Comparison of ENCODE assay signal across 10 cellular contexts in genomic region chr1:151009674-151010345, GRCh38. TPM values are rescaled to one million over a fixed set of nuclear protein-coding genes. Genes with fewer than 3 reads are reported as not detected.
A peak's percentile ranks its signal among the peaks of the same experiment; 100 is the strongest.
DNase-seq lines count a peak whose midpoint lies in the region; ATAC-seq and TF ChIP-seq lines count a peak whose summit lies in the region.
"Had no signal": no experiment of that assay in that cellular context is flagged by ENCODE, and none has a peak within 500 bp of the region (broad histone marks: within the 10 kb centered on the region; RNA-seq: fewer than 3 reads in every experiment).

No MANE protein-coding gene starts in this region.

- no peak for DNase-seq in activated T-cell treated with anti-CD3 and anti-CD28 coated beads, Interleukin-2, amount 50 U/mL, for 4 hours
- DNase-seq in activated T-cell treated with anti-CD3 and anti-CD28 coated beads for 4 hours = no peak
- no peak for DNase-seq in activated CD8-positive, alpha-beta T cell treated with anti-CD3 and anti-CD28 coated beads, Interleukin-2, amount 10 ng/mL, durations not matched to agents 7 days and 5 days
- DNase-seq in immature natural killer cell = no peak
- DNase-seq in thyroid gland = no peak
- DNase-seq: BE2C; stimulated activated CD4-positive, alpha-beta T cell treated with anti-CD3 and anti-CD28 coated beads, Interleukin-2, amount 100 ng/mL, for 48 hours had no signal

- peaks cover 3% of the 10 kb centered on the region for H3K36me3 Mint-ChIP-seq in activated T-cell treated with anti-CD3 and anti-CD28 coated beads, Interleukin-2, amount 50 U/mL, for 4 hours (ENCODE audit: insufficient read depth)
- peaks cover 3% of the 10 kb centered on the region for H3K36me3 Mint-ChIP-seq in activated CD8-positive, alpha-beta T cell treated with anti-CD3 and anti-CD28 coated beads, Interleukin-2, amount 10 ng/mL, durations not matched to agents 7 days and 5 days (ENCODE audit: low read depth)
- peaks cover 4 to 8% (median 5%) of the 10 kb centered on the region in 3 donors for H3K36me3 Mint-ChIP-seq in immature natural killer cell

- no peak for ATAC-seq in activated T-cell treated with anti-CD3 and anti-CD28 coated beads, Interleukin-2, amount 50 U/mL, for 4 hours
- no peak for ATAC-seq in activated CD8-positive, alpha-beta T cell treated with anti-CD3 and anti-CD28 coated beads, Interleukin-2, amount 10 ng/mL, durations not matched to agents 7 days and 5 days
- no peak for ATAC-seq in HG03460 (IDR thresholded peaks at IDR 0.05; ENCODE audit: unreplicated experiment)
- no peak for ATAC-seq in HG03097 (IDR thresholded peaks at IDR 0.05; ENCODE audit: low FRiP score, unreplicated experiment)
- no peak for ATAC-seq in HG03521 (IDR thresholded peaks at IDR 0.05; ENCODE audit: unreplicated experiment)

- no peaks in the 10 kb centered on the region for H3K9me3 ChIP-seq in thyroid gland
- H3K9me3 ChIP-seq: BE2C had no signal

- H3K4me1 Mint-ChIP-seq in activated T-cell treated with anti-CD3 and anti-CD28 coated beads, Interleukin-2, amount 50 U/mL, for 4 hours (ENCODE audit: low read depth) = peaks cover 69% of the 10 kb centered on the region
- H3K4me1 Mint-ChIP-seq in activated CD8-positive, alpha-beta T cell treated with anti-CD3 and anti-CD28 coated beads, Interleukin-2, amount 10 ng/mL, durations not matched to agents 7 days and 5 days (ENCODE audit: low read depth) = peaks cover 63% of the 10 kb centered on the region
- H3K4me1 Mint-ChIP-seq in immature natural killer cell = peaks cover 62 to 74% of the 10 kb centered on the region in 2 donors

- H3K4me1 ChIP-seq in thyroid gland = peaks cover 62 to 63% of the 10 kb centered on the region in 2 donors
- H3K4me1 ChIP-seq: BE2C had no signal

- no peaks in the 10 kb centered on the region for H3K36me3 ChIP-seq in thyroid gland
- H3K36me3 ChIP-seq: BE2C had no signal

- H3K27me3 Mint-ChIP-seq in activated T-cell treated with anti-CD3 and anti-CD28 coated beads, Interleukin-2, amount 50 U/mL, for 4 hours (ENCODE audit: low read depth) = no peaks in the 10 kb centered on the region
- H3K27me3 Mint-ChIP-seq in activated CD8-positive, alpha-beta T cell treated with anti-CD3 and anti-CD28 coated beads, Interleukin-2, amount 10 ng/mL, durations not matched to agents 7 days and 5 days (ENCODE audit: low read depth) = no peaks in the 10 kb centered on the region
- H3K27me3 Mint-ChIP-seq in immature natural killer cell (ENCODE audit: low read depth in 3 of 3) = peaks cover 12 to 14% (median 13%) of the 10 kb centered on the region in 3 donors

- POLR2A ChIA-PET in activated CD8-positive, alpha-beta T cell treated with anti-CD3 and anti-CD28 coated beads, Interleukin-2, amount 10 ng/mL, durations not matched to agents 7 days and 5 days (lab: Charles Lee) = no interaction called here

- no peak for TF ChIP-seq CTCF in thyroid gland (IDR thresholded peaks at IDR 0.05)

- 92 to 94% methylated on average over 8 of the region's 8 CpGs for WGBS in thyroid gland, 2 donors

- CTCF ChIA-PET in activated CD8-positive, alpha-beta T cell treated with anti-CD3 and anti-CD28 coated beads, Interleukin-2, amount 10 ng/mL, durations not matched to agents 7 days and 5 days (lab: Charles Lee) = interaction anchor here (1.0 to 1.5 kb wide), 4 partner anchors 14 to 38 kb away, joined by 3 to 4 read pairs (median 4); partner anchors contain the start of gene C1orf56

- peak overlapping the region; percentile 98 for H3K4me3 Mint-ChIP-seq in activated T-cell treated with anti-CD3 and anti-CD28 coated beads, Interleukin-2, amount 50 U/mL, for 4 hours
- H3K4me3 Mint-ChIP-seq in activated CD8-positive, alpha-beta T cell treated with anti-CD3 and anti-CD28 coated beads, Interleukin-2, amount 10 ng/mL, durations not matched to agents 7 days and 5 days = peak overlapping the region; percentile 98
- peak overlapping the region; percentile 94 to 96 (median 95) for H3K4me3 Mint-ChIP-seq in immature natural killer cell

- no peak overlapping the region for H3K27ac Mint-ChIP-seq in activated CD8-positive, alpha-beta T cell treated with anti-CD3 and anti-CD28 coated beads, Interleukin-2, amount 10 ng/mL, durations not matched to agents 7 days and 5 days
- peak overlapping the region; percentile 95 to 100 (median 98) for H3K27ac Mint-ChIP-seq in immature natural killer cell

- intact Hi-C loops in thyroid gland (cut with DNase I) = loop anchor here (5.0 kb wide), 1 partner anchor 47 kb away; the partner anchor contains the start of gene CDC42SE1

- no peak overlapping the region for H3K4me3 ChIP-seq in thyroid gland (replicated peaks in 1 of 3)

- H3K9me3 Mint-ChIP-seq in activated T-cell treated with anti-CD3 and anti-CD28 coated beads, Interleukin-2, amount 50 U/mL, for 4 hours = no peaks in the 10 kb centered on the region
- H3K9me3 Mint-ChIP-seq in activated CD8-positive, alpha-beta T cell treated with anti-CD3 and anti-CD28 coated beads, Interleukin-2, amount 10 ng/mL, durations not matched to agents 7 days and 5 days (ENCODE audit: insufficient read depth) = no peaks in the 10 kb centered on the region
- H3K9me3 Mint-ChIP-seq in immature natural killer cell = no peaks in the 10 kb centered on the region

- TF ChIP-seq POLR2A in thyroid gland (IDR thresholded peaks at IDR 0.05) = no peak

- peak overlapping the region; percentile 92 to 98 (median 96) for H3K27ac ChIP-seq in thyroid gland

- H3K27me3 ChIP-seq in thyroid gland = no peaks in the 10 kb centered on the region
- H3K27me3 ChIP-seq: BE2C had no signal

RNA-seq across cellular contexts. Expression of gene PRUNE1, which starts 1.6 kb away (rescaled TPM):
- total RNA-seq in activated T-cell treated with anti-CD3 and anti-CD28 coated beads, Interleukin-2, amount 50 U/mL, for 4 hours = 10 to 100 TPM; 11.0 to 13.7 (median 11.9) TPM
- 10 to 100 TPM; 15.8 to 19.0 TPM for total RNA-seq in activated CD8-positive, alpha-beta T cell treated with anti-CD3 and anti-CD28 coated beads, Interleukin-2, amount 10 ng/mL, durations not matched to agents 7 days and 5 days
- 10 to 100 TPM; 35.6 to 53.3 (median 40.1) TPM for polyA plus RNA-seq in immature natural killer cell
- total RNA-seq in thyroid gland = 10 to 100 TPM; 66.0 to 79.0 (median 76.3) TPM

RNA-seq across cellular contexts. Expression of gene MINDY1, which starts 3.1 kb away (rescaled TPM):
- 1 to 10 TPM; 5.0 to 7.0 (median 6.5) TPM for total RNA-seq in activated T-cell treated with anti-CD3 and anti-CD28 coated beads, Interleukin-2, amount 50 U/mL, for 4 hours
- 1 to 10 TPM; 9.1 to 9.9 TPM for total RNA-seq in activated CD8-positive, alpha-beta T cell treated with anti-CD3 and anti-CD28 coated beads, Interleukin-2, amount 10 ng/mL, durations not matched to agents 7 days and 5 days
- 1 to 10 TPM; 2.1 to 5.1 (median 3.6) TPM for polyA plus RNA-seq in immature natural killer cell
- total RNA-seq in thyroid gland = 100 to 1,000 TPM in 1 of 4 donors, 10 to 100 TPM in 3; 50.9 to 103 (median 90.4) TPM

RNA-seq across cellular contexts. Expression of gene BNIPL, which starts 26.6 kb away (rescaled TPM):
- under 1 TPM; 0.22 to 0.53 (median 0.28) TPM for total RNA-seq in activated T-cell treated with anti-CD3 and anti-CD28 coated beads, Interleukin-2, amount 50 U/mL, for 4 hours
- 1 to 10 TPM; 1.1 to 1.8 TPM for total RNA-seq in activated CD8-positive, alpha-beta T cell treated with anti-CD3 and anti-CD28 coated beads, Interleukin-2, amount 10 ng/mL, durations not matched to agents 7 days and 5 days
- polyA plus RNA-seq in immature natural killer cell = under 1 TPM in 1 of 3 donors, not detected in 2; 0.18 TPM
- total RNA-seq in thyroid gland = 10 to 100 TPM in 1 of 4 donors, 1 to 10 TPM in 3; 4.0 to 16.8 (median 5.0) TPM

RNA-seq across cellular contexts. Expression of gene ANXA9, which starts 27.7 kb away (rescaled TPM):
- not detected for total RNA-seq in activated T-cell treated with anti-CD3 and anti-CD28 coated beads, Interleukin-2, amount 50 U/mL, for 4 hours
- not detected for total RNA-seq in activated CD8-positive, alpha-beta T cell treated with anti-CD3 and anti-CD28 coated beads, Interleukin-2, amount 10 ng/mL, durations not matched to agents 7 days and 5 days
- polyA plus RNA-seq in immature natural killer cell = not detected
- total RNA-seq in thyroid gland = 10 to 100 TPM in 2 of 4 donors, 1 to 10 TPM in 2; 5.8 to 14.9 (median 10.0) TPM

RNA-seq across cellular contexts. Expression of gene CERS2, which starts 35.2 kb away (rescaled TPM):
- 100 to 1,000 TPM; 199 to 208 (median 200) TPM for total RNA-seq in activated T-cell treated with anti-CD3 and anti-CD28 coated beads, Interleukin-2, amount 50 U/mL, for 4 hours
- 100 to 1,000 TPM; 149 to 150 TPM for total RNA-seq in activated CD8-positive, alpha-beta T cell treated with anti-CD3 and anti-CD28 coated beads, Interleukin-2, amount 10 ng/mL, durations not matched to agents 7 days and 5 days
- polyA plus RNA-seq in immature natural killer cell = 100 to 1,000 TPM; 138 to 200 (median 168) TPM
- 100 to 1,000 TPM; 158 to 183 (median 171) TPM for total RNA-seq in thyroid gland

Comparison
In these comparisons a context has a peak if more than half of its experiments do, and no peak if none do; other contexts are left out.
1. RNA of gene MINDY1, which starts 3.1 kb away (total RNA-seq): 50.9 to 103 TPM in thyroid gland; 9.1 to 9.9 TPM in activated CD8-positive, alpha-beta T cell treated with anti-CD3 and anti-CD28 coated beads, Interleukin-2, amount 10 ng/mL, durations not matched to agents 7 days and 5 days and 5.0 to 7.0 TPM in activated T-cell treated with anti-CD3 and anti-CD28 coated beads, Interleukin-2, amount 50 U/mL, for 4 hours; every median in the first group is over 4 times any median in the second.
2. Peak in every context shown above with its lines, with median percentiles within 50 percentile points of each other: H3K4me3 Mint-ChIP-seq.